ENCODE assay signal across 8 cellular contexts in genomic region chr17:42659932-42660274, GRCh38. TPM values are rescaled to one million over a fixed set of nuclear protein-coding genes. Genes with fewer than 3 reads are reported as not detected.
DNase-seq lines count a peak whose midpoint lies in the region; ATAC-seq and TF ChIP-seq lines count a peak whose summit lies in the region.
"Not testable (repeated sequence)": the region's sequence is repeated elsewhere in the genome, so short reads cannot be mapped to it uniquely, and the experiment has no call there.

No MANE protein-coding gene starts in this region.

- peak overlapping the region; percentile 93 for H2AFZ ChIP-seq in hepatocyte

- WGBS in hepatocyte (ENCODE audit: low lambda C conversion rate, missing lambda C conversion rate): 33% methylated on average over 3 of the region's 14 CpGs

- H3K79me2 ChIP-seq in hepatocyte: not testable (repeated sequence)

- not testable (repeated sequence) for H4K20me1 ChIP-seq in hepatocyte (ENCODE audit: insufficient read depth, poor library complexity, severe bottlenecking)

- not testable (repeated sequence) for H3K9me3 ChIP-seq in RWPE2 (ENCODE audit: severe bottlenecking); hepatocyte (ENCODE audit: low read depth); skeletal muscle tissue (ENCODE audit: control insufficient read depth in 3 of 3, low read length in 3 of 3)

- H3K9ac ChIP-seq in skeletal muscle tissue (ENCODE audit: low read depth in 1 of 3, low read length in 3 of 3): peak overlapping the region in 2 of 3 donors; percentile 76 to 84

- H3K4me3 ChIP-seq in H7 (ENCODE audit: insufficient read depth, low read depth, low read length) (peak overlapping the region; percentile 87), RWPE2 (ENCODE audit: severe bottlenecking) (peak overlapping the region; percentile 47), hepatocyte (peak overlapping the region; percentile 53), skeletal muscle tissue (ENCODE audit: low read length in 3 of 3) (peak overlapping the region in 1 of 3 donors; percentile 80)

- not testable (repeated sequence) for H3K27me3 Mint-ChIP-seq in activated naive CD4-positive, alpha-beta T cell treated with anti-CD3 and anti-CD28 coated beads, Interleukin-2, amount 50 U/mL, for 24 hours; effector memory CD8-positive, alpha-beta T cell
- H3K27me3 Mint-ChIP-seq in naive B cell: peaks cover 20 to 47% (median 23%) of the 10 kb centered on the region in 3 donors

- not testable (repeated sequence) for H3K27me3 ChIP-seq in H7 (ENCODE audit: control insufficient read depth, insufficient read depth, low read length); RWPE2 (ENCODE audit: insufficient read depth, poor library complexity, severe bottlenecking); hepatocyte; skeletal muscle tissue (ENCODE audit: control insufficient read depth in 3 of 3, insufficient read depth in 3 of 3, low read length in 3 of 3)

- peak; percentile 15; the same call in 1 of the 3 replicates for ATAC-seq in RWPE2 (ENCODE audit: low read depth)
- not testable (repeated sequence) for ATAC-seq in effector memory CD8-positive, alpha-beta T cell (replicated peaks); naive B cell (ENCODE audit: low read depth in 2 of 2)

- H3K9me2 ChIP-seq in hepatocyte (replicated peaks; ENCODE audit: insufficient read depth): not testable (repeated sequence)

- not testable (repeated sequence) for H3K36me3 ChIP-seq in H7 (replicated peaks; ENCODE audit: control insufficient read depth, insufficient read depth, low read length); hepatocyte (replicated peaks; ENCODE audit: insufficient read depth, low read depth)
- H3K36me3 ChIP-seq in RWPE2 (ENCODE audit: low read depth) (peaks cover 41% of the 10 kb centered on the region), skeletal muscle tissue (ENCODE audit: control insufficient read depth in 3 of 3, insufficient read depth in 3 of 3, low read length in 3 of 3) (peaks cover 6 to 10% (median 6%) of the 10 kb centered on the region in 3 donors)

- not testable (repeated sequence) for TF ChIP-seq CTCF in 22Rv1 (IDR thresholded peaks at IDR 0.05); RWPE2 (IDR thresholded peaks at IDR 0.05; ENCODE audit: poor library complexity, severe bottlenecking); hepatocyte (IDR thresholded peaks at IDR 0.05; ENCODE audit: poor library complexity)

- H3K27ac Mint-ChIP-seq in activated naive CD4-positive, alpha-beta T cell treated with anti-CD3 and anti-CD28 coated beads, Interleukin-2, amount 50 U/mL, for 24 hours; effector memory CD8-positive, alpha-beta T cell: not testable (repeated sequence)
- peak overlapping the region in 2 of 6 donors; percentile 54 to 86 for H3K27ac Mint-ChIP-seq in naive B cell

- not testable (repeated sequence) for H3K9me3 Mint-ChIP-seq in activated naive CD4-positive, alpha-beta T cell treated with anti-CD3 and anti-CD28 coated beads, Interleukin-2, amount 50 U/mL, for 24 hours; effector memory CD8-positive, alpha-beta T cell; naive B cell

- peak overlapping the region; percentile 90 for H3K4me3 Mint-ChIP-seq in activated naive CD4-positive, alpha-beta T cell treated with anti-CD3 and anti-CD28 coated beads, Interleukin-2, amount 50 U/mL, for 24 hours
- H3K4me3 Mint-ChIP-seq in effector memory CD8-positive, alpha-beta T cell: peak overlapping the region; percentile 90 to 91
- H3K4me3 Mint-ChIP-seq in naive B cell: peak overlapping the region; percentile 16 to 95 (median 88)

- not testable (repeated sequence) for H3K36me3 Mint-ChIP-seq in activated naive CD4-positive, alpha-beta T cell treated with anti-CD3 and anti-CD28 coated beads, Interleukin-2, amount 50 U/mL, for 24 hours; effector memory CD8-positive, alpha-beta T cell (ENCODE audit: insufficient read depth); naive B cell

- H3K27ac ChIP-seq in 22Rv1 (peak overlapping the region; percentile 72), RWPE2 (ENCODE audit: poor library complexity, severe bottlenecking) (peak overlapping the region; percentile 82), hepatocyte (peak overlapping the region; percentile 80), skeletal muscle tissue (ENCODE audit: low read depth, low read length) (peak overlapping the region; percentile 58)

- H3K4me1 ChIP-seq in RWPE2 (ENCODE audit: insufficient read depth, poor library complexity, severe bottlenecking) (peaks cover 17% of the 10 kb centered on the region), hepatocyte (ENCODE audit: insufficient read depth) (peaks cover 13% of the 10 kb centered on the region), skeletal muscle tissue (ENCODE audit: control insufficient read depth in 3 of 3, insufficient read depth in 3 of 3, low read length in 3 of 3) (peaks cover 10 to 18% (median 12%) of the 10 kb centered on the region in 3 donors)

- peak overlapping the region; percentile 93 for H3K4me2 ChIP-seq in hepatocyte

- H3K4me1 Mint-ChIP-seq in activated naive CD4-positive, alpha-beta T cell treated with anti-CD3 and anti-CD28 coated beads, Interleukin-2, amount 50 U/mL, for 24 hours: peaks cover 12% of the 10 kb centered on the region
- H3K4me1 Mint-ChIP-seq in effector memory CD8-positive, alpha-beta T cell (ENCODE audit: low read depth in 2 of 2): peaks cover 9 to 21% of the 10 kb centered on the region in 2 donors
- peaks cover 20 to 29% (median 25%) of the 10 kb centered on the region in 3 donors for H3K4me1 Mint-ChIP-seq in naive B cell

- not testable (repeated sequence) for DNase-seq in H7; RWPE2 (ENCODE audit: low spot score); effector memory CD8-positive, alpha-beta T cell; hepatocyte (ENCODE audit: low spot score); naive B cell

RNA-seq across cellular contexts. Expression of gene TUBG2, which starts 0.8 kb away (rescaled TPM):
- 15.0 and 20.5 TPM in 2 replicates for total RNA-seq in H7 (2014; rRNA removed; shearing (Covaris generic))
- total RNA-seq in hepatocyte (13.1 and 16.0 TPM in 2 replicates), skeletal muscle tissue (1.6 TPM)
- polyA plus RNA-seq in hepatocyte (46.3 and 58.7 TPM in 2 replicates), naive B cell (ENCODE audit: low read depth in 6 of 6) (1 to 10 TPM in 5 of 6 donors, under 1 TPM in 1; 0.39 to 3.3 (median 1.5) TPM)

RNA-seq across cellular contexts. Expression of gene PLEKHH3, which starts 16.9 kb away (rescaled TPM):
- total RNA-seq in H7 (2014; rRNA removed; shearing (Covaris generic)): 37.2 and 47.2 TPM in 2 replicates
- 16.9 and 20.5 TPM in 2 replicates for total RNA-seq in hepatocyte
- polyA plus RNA-seq in hepatocyte: 30.9 and 33.7 TPM in 2 replicates
- polyA plus RNA-seq in naive B cell (ENCODE audit: low read depth in 6 of 6): not detected
- total RNA-seq in skeletal muscle tissue: 20.4 TPM

RNA-seq across cellular contexts. Expression of gene CCR10, which starts 21.7 kb away (rescaled TPM):
- 4.8 and 6.2 TPM in 2 replicates for total RNA-seq in H7 (2014; rRNA removed; shearing (Covaris generic))
- total RNA-seq in hepatocyte: 0.12 and 0.37 TPM in 2 replicates
- 4.6 and 5.0 TPM in 2 replicates for polyA plus RNA-seq in hepatocyte
- polyA plus RNA-seq in naive B cell (ENCODE audit: low read depth in 6 of 6): 1 to 10 TPM in 1 of 6 donors, under 1 TPM in 2, not detected in 3; 0.27 to 1.8 (median 0.93) TPM
- total RNA-seq in skeletal muscle tissue: 0.52 TPM

RNA-seq across cellular contexts. Expression of gene CNTNAP1, which starts 22.4 kb away (rescaled TPM):
- total RNA-seq in H7 (2014; rRNA removed; shearing (Covaris generic)): 6.1 and 12.0 TPM in 2 replicates
- total RNA-seq in hepatocyte: 3.6 and 4.4 TPM in 2 replicates
- polyA plus RNA-seq in hepatocyte: 2.0 and 2.6 TPM in 2 replicates
- under 1 TPM in 5 of 6 donors, not detected in 1; 0.19 to 1.00 (median 0.39) TPM for polyA plus RNA-seq in naive B cell (ENCODE audit: low read depth in 6 of 6)
- total RNA-seq in skeletal muscle tissue: 8.9 TPM

RNA-seq across cellular contexts. Expression of gene TUBG1, which starts 50.4 kb away (rescaled TPM):
- total RNA-seq in H7 (2014; rRNA removed; shearing (Covaris generic)): 147 and 158 TPM in 2 replicates
- total RNA-seq in hepatocyte: 28.7 and 33.7 TPM in 2 replicates
- polyA plus RNA-seq in hepatocyte: 62.0 and 81.2 TPM in 2 replicates
- polyA plus RNA-seq in naive B cell (ENCODE audit: low read depth in 6 of 6): 10 to 100 TPM in 1 of 6 donors, 1 to 10 TPM in 4, not detected in 1; 4.2 to 10.2 (median 6.8) TPM
- 13.0 TPM for total RNA-seq in skeletal muscle tissue
